Comparison of ENCODE assay signal across 8 cellular contexts in genomic region chr1:1889090-1889750, GRCh38. TPM values are rescaled to one million over a fixed set of nuclear protein-coding genes. Genes with fewer than 3 reads are reported as not detected.
A peak's percentile ranks its signal among the peaks of the same experiment; 100 is the strongest.
DNase-seq lines count a peak whose midpoint lies in the region; FAIRE-seq and TF ChIP-seq lines count a peak whose summit lies in the region.

No MANE protein-coding gene starts in this region.

- peaks cover 38% of the 10 kb centered on the region for H3K36me3 Mint-ChIP-seq in activated T-cell treated with anti-CD3 and anti-CD28 coated beads, Interleukin-2, amount 50 U/mL, for 24 hours (ENCODE audit: low read depth)
- peaks cover 4% of the 10 kb centered on the region for H3K36me3 Mint-ChIP-seq in activated naive CD8-positive, alpha-beta T cell

- no peaks in the 10 kb centered on the region for H3K27me3 Mint-ChIP-seq in activated T-cell treated with anti-CD3 and anti-CD28 coated beads, Interleukin-2, amount 50 U/mL, for 24 hours
- H3K27me3 Mint-ChIP-seq in activated naive CD8-positive, alpha-beta T cell, result no peaks in the 10 kb centered on the region

- DNase-seq in activated T-cell treated with anti-CD3 and anti-CD28 coated beads, Interleukin-2, amount 50 U/mL, for 24 hours, result no peak
- no peak for DNase-seq in activated T-cell treated with anti-CD3 and anti-CD28 coated beads, Interleukin-2, amount 50 U/mL, for 48 hours
- DNase-seq in kidney, result peak; percentile 22
- no peak for DNase-seq in thyroid gland
- no peak for DNase-seq in T1000 (lab: John Stamatoyannopoulos, UW)
- DNase-seq in NCI-H524 treated with DMSO at 0.1 percent for 48 hours (lab: John Stamatoyannopoulos, UW), result no peak
- no peak for DNase-seq in mucosa of gallbladder (ENCODE audit: low spot score)

- H3K4me3 ChIP-seq in kidney (ENCODE audit: low read length in 2 of 2) (peak overlapping the region; percentile 68 to 76), thyroid gland (replicated peaks in 1 of 3) (peak overlapping the region; percentile 75 to 86 (median 79))

- no peaks in the 10 kb centered on the region for H3K36me3 ChIP-seq in kidney (ENCODE audit: control insufficient read depth in 1 of 2, insufficient read depth in 2 of 2, low read length in 2 of 2)
- H3K36me3 ChIP-seq in thyroid gland, result no peaks in the 10 kb centered on the region

- TF ChIP-seq POLR2A in thyroid gland (IDR thresholded peaks at IDR 0.05), result no peak

- H3K4me3 Mint-ChIP-seq in activated T-cell treated with anti-CD3 and anti-CD28 coated beads, Interleukin-2, amount 50 U/mL, for 24 hours, result peak overlapping the region; percentile 86
- peak overlapping the region; percentile 87 for H3K4me3 Mint-ChIP-seq in activated naive CD8-positive, alpha-beta T cell

- H3K27ac Mint-ChIP-seq in activated T-cell treated with anti-CD3 and anti-CD28 coated beads, Interleukin-2, amount 50 U/mL, for 24 hours, result peak overlapping the region; percentile 86
- peak overlapping the region; percentile 56 for H3K27ac Mint-ChIP-seq in activated naive CD8-positive, alpha-beta T cell

- H3K4me1 ChIP-seq in kidney (ENCODE audit: control insufficient read depth in 1 of 2, insufficient read depth in 1 of 2, low read depth in 1 of 2, low read length in 2 of 2) (peaks cover 9 to 15% of the 10 kb centered on the region in 2 donors), thyroid gland (peaks cover 41 to 54% of the 10 kb centered on the region in 2 donors)

- intact Hi-C loops in kidney (cut with DNase I), result no loop called here
- intact Hi-C loops in thyroid gland (cut with DNase I), result loop anchor here (10.0 kb wide), 1 partner anchor 54 kb away; no protein-coding TSS in a partner anchor

- 24 to 25% methylated on average over 9 of the region's 9 CpGs for WGBS in thyroid gland, 2 donors

- peaks cover 54% of the 10 kb centered on the region for H3K4me1 Mint-ChIP-seq in activated T-cell treated with anti-CD3 and anti-CD28 coated beads, Interleukin-2, amount 50 U/mL, for 24 hours (ENCODE audit: low read depth)
- peaks cover 52% of the 10 kb centered on the region for H3K4me1 Mint-ChIP-seq in activated naive CD8-positive, alpha-beta T cell (ENCODE audit: low read depth)

- H3K9ac ChIP-seq in kidney (ENCODE audit: low read length in 2 of 2), result peak overlapping the region; percentile 17 to 77

- no peaks in the 10 kb centered on the region for H3K27me3 ChIP-seq in thyroid gland

- H3K9me3 Mint-ChIP-seq in activated T-cell treated with anti-CD3 and anti-CD28 coated beads, Interleukin-2, amount 50 U/mL, for 24 hours, result no peaks in the 10 kb centered on the region
- H3K9me3 Mint-ChIP-seq in activated naive CD8-positive, alpha-beta T cell (ENCODE audit: low read depth), result no peaks in the 10 kb centered on the region

- H3K9me3 ChIP-seq in kidney (ENCODE audit: control insufficient read depth in 1 of 2, low read length in 2 of 2), result no peaks in the 10 kb centered on the region
- H3K9me3 ChIP-seq in thyroid gland, result no peaks in the 10 kb centered on the region

- peak overlapping the region in 1 of 2 donors; percentile 63 for H3K27ac ChIP-seq in kidney (ENCODE audit: low read depth in 2 of 2, low read length in 2 of 2)
- H3K27ac ChIP-seq in thyroid gland, result peak overlapping the region in 1 of 3 donors; percentile 82

- FAIRE-seq in kidney (lab: Jason Lieb, UNC), result no peak

- TF ChIP-seq CTCF in kidney (IDR thresholded peaks at IDR 0.05; ENCODE audit: borderline replicate concordance, extremely low read depth, insufficient read depth), result no peak
- no peak for TF ChIP-seq CTCF in thyroid gland (IDR thresholded peaks at IDR 0.05)

RNA-seq across cellular contexts. Expression of gene GNB1, which starts 1.7 kb away (rescaled TPM):
- total RNA-seq in kidney (347 TPM), thyroid gland (100 to 1,000 TPM; 154 to 200 (median 174) TPM), mucosa of gallbladder (338 TPM)
- polyA plus RNA-seq in kidney (ENCODE audit: insufficient read depth, low read depth, low replicate concordance), result 144 TPM

RNA-seq across cellular contexts. Expression of gene CALML6, which starts 25.8 kb away (rescaled TPM):
- total RNA-seq in kidney, result 0.13 TPM
- polyA plus RNA-seq in kidney (ENCODE audit: insufficient read depth, low read depth, low replicate concordance), result 1.2 TPM
- total RNA-seq in thyroid gland, result under 1 TPM in 1 of 4 donors, not detected in 3; 0.13 TPM
- total RNA-seq in mucosa of gallbladder, result 0.32 TPM

RNA-seq across cellular contexts. Expression of gene TMEM52, which starts 29.9 kb away (rescaled TPM):
- 0.50 TPM for total RNA-seq in kidney
- 5.1 TPM for polyA plus RNA-seq in kidney (ENCODE audit: insufficient read depth, low read depth, low replicate concordance)
- total RNA-seq in thyroid gland, result not detected
- 2.4 TPM for total RNA-seq in mucosa of gallbladder
